ENCODE assay signal across 28 cellular contexts in genomic region chr5:2669913-2670312, GRCh38.
"Had no signal": no experiment of that assay in that cellular context is flagged by ENCODE, and none has a peak within 500 bp of the region (broad histone marks: within the 10 kb centered on the region; RNA-seq: fewer than 3 reads in every experiment).

No MANE protein-coding gene starts in this region.

- H3K27me3 Mint-ChIP-seq: natural killer cell treated with Interleukin-12 subunit alpha and Interleukin-12 subunit beta and Interleukin-15 and Interleukin-18, amount 100 ng/mL, for 72 hours; stimulated activated naive CD8-positive, alpha-beta T cell treated with anti-CD3 and anti-CD28 coated beads, Interleukin-15, Interleukin-2, amounts not matched to agents 100 ng/mL and 50 ng/mL, for 24 hours had no signal

- H3K36me3 ChIP-seq: ovary, right lobe of liver, sigmoid colon, stomach, thoracic aorta, thyroid gland, tibial nerve, upper lobe of left lung, vagina had no signal

- H3K9me3 Mint-ChIP-seq: natural killer cell treated with Interleukin-12 subunit alpha and Interleukin-12 subunit beta and Interleukin-15 and Interleukin-18, amount 100 ng/mL, for 72 hours; nephron progenitor cell; neural crest cell; stimulated activated effector memory CD8-positive, alpha-beta T cell treated with anti-CD3 and anti-CD28 coated beads, Interleukin-12 subunit alpha, Interleukin-12 subunit beta, amount 100 ng/mL, for 72 hours; stimulated activated naive B cell treated with anti-CD40 and anti-IgM and Interleukin-4, amounts not matched to agents 10 μg/mL and 1 μg/mL and 100 μg/mL, for 72 hours had no signal

- H3K27ac Mint-ChIP-seq: natural killer cell treated with Interleukin-12 subunit alpha and Interleukin-12 subunit beta and Interleukin-15 and Interleukin-18, amount 100 ng/mL, for 72 hours; nephron progenitor cell; progenitor cell of endocrine pancreas; stimulated activated effector memory CD8-positive, alpha-beta T cell treated with anti-CD3 and anti-CD28 coated beads, Interleukin-12 subunit alpha, Interleukin-12 subunit beta, amount 100 ng/mL, for 72 hours; stimulated activated naive B cell treated with anti-CD40 and anti-IgM and Interleukin-4, amounts not matched to agents 10 μg/mL and 1 μg/mL and 100 μg/mL, for 72 hours; stimulated activated naive CD8-positive, alpha-beta T cell treated with anti-CD3 and anti-CD28 coated beads, Interleukin-15, Interleukin-2, amounts not matched to agents 100 ng/mL and 50 ng/mL, for 24 hours had no signal

- H3K4me3 Mint-ChIP-seq: natural killer cell treated with Interleukin-12 subunit alpha and Interleukin-12 subunit beta and Interleukin-15 and Interleukin-18, amount 100 ng/mL, for 72 hours; nephron progenitor cell; neural crest cell; stimulated activated effector memory CD8-positive, alpha-beta T cell treated with anti-CD3 and anti-CD28 coated beads, Interleukin-12 subunit alpha, Interleukin-12 subunit beta, amount 100 ng/mL, for 72 hours; stimulated activated naive B cell treated with anti-CD40 and anti-IgM and Interleukin-4, amounts not matched to agents 10 μg/mL and 1 μg/mL and 100 μg/mL, for 72 hours; stimulated activated naive CD8-positive, alpha-beta T cell treated with anti-CD3 and anti-CD28 coated beads, Interleukin-15, Interleukin-2, amounts not matched to agents 100 ng/mL and 50 ng/mL, for 24 hours had no signal

- ATAC-seq: psoas muscle; right cardiac atrium; stimulated activated effector memory CD8-positive, alpha-beta T cell treated with anti-CD3 and anti-CD28 coated beads, Interleukin-12 subunit alpha, Interleukin-12 subunit beta, amount 100 ng/mL, for 72 hours; stimulated activated naive B cell treated with anti-CD40 and anti-IgM and Interleukin-4, amounts not matched to agents 10 μg/mL and 1 μg/mL and 100 μg/mL, for 72 hours had no signal

- H3K4me1 ChIP-seq: parathyroid adenoma, psoas muscle, right lobe of liver, sigmoid colon, stomach, thyroid gland, tibial nerve, upper lobe of left lung, vagina had no signal

- H3K27ac ChIP-seq: ovary, parathyroid adenoma, psoas muscle, right lobe of liver, sigmoid colon, stomach, thoracic aorta, thyroid gland, tibial nerve, upper lobe of left lung, vagina had no signal

- H3K9me3 ChIP-seq: ovary, psoas muscle, right lobe of liver, sigmoid colon, stomach, thoracic aorta, thyroid gland, upper lobe of left lung, vagina had no signal

- DNase-seq: nephron progenitor cell; occipital lobe; ovary; posterior cingulate gyrus; psoas muscle; right cardiac atrium; right lobe of liver; sigmoid colon; small intestine; stimulated activated CD4-positive, alpha-beta T cell treated with anti-CD3 and anti-CD28 coated beads, Interleukin-15, amount 100 ng/mL, for 24 hours; stimulated activated CD4-positive, alpha-beta T cell treated with anti-CD3 and anti-CD28 coated beads, Interleukin-2, amount 100 ng/mL, for 24 hours; stimulated activated CD4-positive, alpha-beta T cell treated with anti-CD3 and anti-CD28 coated beads, Interleukin-2, amount 100 ng/mL, for 48 hours; stimulated activated CD4-positive, alpha-beta T cell treated with anti-CD3 and anti-CD28 coated beads, Interleukin-4, amount 100 ng/mL, for 24 hours; stimulated activated naive B cell treated with anti-CD40 and anti-IgM and Interleukin-4, amounts not matched to agents 10 μg/mL and 1 μg/mL and 100 μg/mL, for 72 hours; stimulated activated naive CD4-positive, alpha-beta T cell treated with Interleukin-2 at 50 U/mL for 16 hours; stomach; thyroid gland; trophoblast cell had no signal

- H3K9ac ChIP-seq: parathyroid adenoma had no signal

- H3K36me3 Mint-ChIP-seq: natural killer cell treated with Interleukin-12 subunit alpha and Interleukin-12 subunit beta and Interleukin-15 and Interleukin-18, amount 100 ng/mL, for 72 hours; stimulated activated effector memory CD8-positive, alpha-beta T cell treated with anti-CD3 and anti-CD28 coated beads, Interleukin-12 subunit alpha, Interleukin-12 subunit beta, amount 100 ng/mL, for 72 hours; stimulated activated naive B cell treated with anti-CD40 and anti-IgM and Interleukin-4, amounts not matched to agents 10 μg/mL and 1 μg/mL and 100 μg/mL, for 72 hours had no signal

- H3K4me1 Mint-ChIP-seq: neural crest cell; stimulated activated effector memory CD8-positive, alpha-beta T cell treated with anti-CD3 and anti-CD28 coated beads, Interleukin-12 subunit alpha, Interleukin-12 subunit beta, amount 100 ng/mL, for 72 hours; stimulated activated naive B cell treated with anti-CD40 and anti-IgM and Interleukin-4, amounts not matched to agents 10 μg/mL and 1 μg/mL and 100 μg/mL, for 72 hours had no signal

- H3K27me3 ChIP-seq: ovary, right lobe of liver, thyroid gland, tibial nerve, upper lobe of left lung, vagina had no signal

- H3K4me3 ChIP-seq: ovary, psoas muscle, right lobe of liver, sigmoid colon, stomach, thoracic aorta, thyroid gland, tibial nerve, upper lobe of left lung, vagina had no signal
